Comparison of ENCODE assay signal across 1 cellular context in genomic region chr16:49458221-49458620, GRCh38.
TF ChIP-seq lines count a peak whose summit lies in the region.

No MANE protein-coding gene starts in this region.

TF ChIP-seq in K562, 482 proteins besides CTCF, POLR2A, EP300 and RAD21 (continued from another document):
- TF ChIP-seq MGA (IDR thresholded peaks at IDR 0.05) = no peak
- TF ChIP-seq ZNF75A (CRISPR knock-in tag; IDR thresholded peaks at IDR 0.05) = no peak
- no peak for TF ChIP-seq KAT8 (IDR thresholded peaks at IDR 0.05; ENCODE audit: low read depth)
- no peak for TF ChIP-seq CBX5 (IDR thresholded peaks at IDR 0.05; ENCODE audit: borderline replicate concordance, low read depth)
- TF ChIP-seq USF2 (CRISPR knock-in tag; IDR thresholded peaks at IDR 0.05) = peak; percentile 64
- TF ChIP-seq NBN (IDR thresholded peaks at IDR 0.05; ENCODE audit: low read depth) = no peak
- TF ChIP-seq MXD1 (CRISPR knock-in tag; IDR thresholded peaks at IDR 0.05; ENCODE audit: borderline replicate concordance, poor library complexity, severe bottlenecking) = no peak
- TF ChIP-seq KLF13 (tag; IDR thresholded peaks at IDR 0.05; ENCODE audit: borderline replicate concordance, low read depth) = no peak
TF ChIP-seq in K562: peak in this region for 2.
